In genomic region chr17:16286947-16287562, GRCh38 we compare ENCODE assay signal across 8 cellular contexts.
DNase-seq lines count a peak whose midpoint lies in the region; ATAC-seq and TF ChIP-seq lines count a peak whose summit lies in the region.

No MANE protein-coding gene starts in this region.

- ATAC-seq in CD4-positive, alpha-beta T cell (ENCODE audit: poor library complexity): no peak
- peak; percentile 44 for ATAC-seq in GM21381 (IDR thresholded peaks at IDR 0.05; ENCODE audit: unreplicated experiment)

- CTCF ChIA-PET in CD4-positive, alpha-beta T cell (lab: Charles Lee): interaction anchor here (1.1 to 2.2 kb wide), 5 partner anchors 13 to 129 kb away, joined by 3 to 8 read pairs (median 4); partner anchors contain the start of gene NCOR1

- H3K27me3 ChIP-seq in CD4-positive, alpha-beta T cell (ENCODE audit: control insufficient read depth, insufficient read depth, low read length): no peaks in the 10 kb centered on the region
- H3K27me3 ChIP-seq in OCI-LY3 (ENCODE audit: low read depth, low read length) (no peaks in the 10 kb centered on the region), neuron (ENCODE audit: insufficient read depth, low read length) (no peaks in the 10 kb centered on the region)

- no peaks in the 10 kb centered on the region for H3K9me3 ChIP-seq in CD4-positive, alpha-beta T cell (ENCODE audit: control insufficient read depth, low read length)
- H3K9me3 ChIP-seq in OCI-LY3 (ENCODE audit: insufficient read depth, low read length) (no peaks in the 10 kb centered on the region), neuron (ENCODE audit: low read length) (no peaks in the 10 kb centered on the region)

- peak overlapping the region; percentile 71 for H3K4me3 ChIP-seq in OCI-LY3 (ENCODE audit: low read length)
- peak overlapping the region; percentile 32 for H3K4me3 ChIP-seq in neuron (ENCODE audit: low read length)

- peak overlapping the region; percentile 81 for H3K27ac ChIP-seq in CD4-positive, alpha-beta T cell (ENCODE audit: low read depth, low read length)
- peak overlapping the region; percentile 99 for H3K27ac ChIP-seq in OCI-LY3 (ENCODE audit: low read length)

- H3K9me3 Mint-ChIP-seq in CD4-positive, alpha-beta T cell: no peaks in the 10 kb centered on the region

- TF ChIP-seq CTCF in CD4-positive, alpha-beta T cell (IDR thresholded peaks at IDR 0.05): no peak
- peak; percentile 40 for TF ChIP-seq CTCF in OCI-LY3 (IDR thresholded peaks at IDR 0.05; ENCODE audit: low read depth, low read length)

- no peaks in the 10 kb centered on the region for H4K20me1 ChIP-seq in OCI-LY3 (ENCODE audit: insufficient read depth, low read length)

- no peaks in the 10 kb centered on the region for H3K27me3 Mint-ChIP-seq in CD4-positive, alpha-beta T cell

- H2AFZ ChIP-seq in OCI-LY3 (ENCODE audit: low read depth, low read length) (peak overlapping the region; percentile 59; the same call in 1 of the 2 replicates), neuron (ENCODE audit: low read depth, low read length) (no peak overlapping the region)

- H3K4me3 Mint-ChIP-seq in CD4-positive, alpha-beta T cell: peak overlapping the region; percentile 85

- peak overlapping the region; percentile 74 for H3K9ac ChIP-seq in OCI-LY3 (ENCODE audit: low read length)

- H3K4me1 Mint-ChIP-seq in CD4-positive, alpha-beta T cell (ENCODE audit: low read depth): peaks cover 53% of the 10 kb centered on the region

- DNase-seq in CD4-positive, alpha-beta T cell: no peak
- DNase-seq in ecto neural progenitor cell (ENCODE audit: low spot score) (peak; percentile 55), NCI-H1092 (lab: John Stamatoyannopoulos, UW) (no peak), posterior vena cava (ENCODE audit: low spot score) (no peak)
- no peak for DNase-seq in stimulated activated CD4-positive, alpha-beta T cell treated with anti-CD3 and anti-CD28 coated beads, Interleukin-2, amount 100 ng/mL, for 48 hours

- intact Hi-C loops in CD4-positive, alpha-beta T cell (cut with DNase I, micrococcal nuclease): loop anchor here (1.0 to 5.0 kb wide), 2 partner anchors 70 to 151 kb away; partner anchors contain the start of genes NCOR1 (in 2 of the 2) and PIGL (in 2 of the 2)
- intact Hi-C loops in posterior vena cava (cut with DNase I): loop anchor here in 1 of 2 donors (10.0 kb wide), 2 partner anchors 58 to 72 kb away; partner anchors contain the start of genes NCOR1 and PIGL

- peaks cover 5% of the 10 kb centered on the region for H3K36me3 Mint-ChIP-seq in CD4-positive, alpha-beta T cell (ENCODE audit: low read depth)

- H3K4me1 ChIP-seq in OCI-LY3 (ENCODE audit: low read length): peaks cover 48% of the 10 kb centered on the region
- peaks cover 20% of the 10 kb centered on the region for H3K4me1 ChIP-seq in neuron (ENCODE audit: insufficient read depth, low read length)

- no peaks in the 10 kb centered on the region for H3K79me2 ChIP-seq in OCI-LY3 (ENCODE audit: low read length)

- peak overlapping the region; percentile 94 for H3K4me2 ChIP-seq in OCI-LY3 (ENCODE audit: low read length)

- H3K27ac Mint-ChIP-seq in CD4-positive, alpha-beta T cell: peak overlapping the region; percentile 100

- POLR2A ChIA-PET in CD4-positive, alpha-beta T cell (lab: Charles Lee): interaction anchor here (1.1 to 3.0 kb wide), 5 partner anchors 19 to 249 kb away, joined by 3 to 22 read pairs (median 7); partner anchors contain the start of genes CENPV, NCOR1 and PIGL

- H3K36me3 ChIP-seq in OCI-LY3 (replicated peaks; ENCODE audit: low read depth, low read length): no peaks in the 10 kb centered on the region
- H3K36me3 ChIP-seq in neuron (ENCODE audit: insufficient read depth, low read length): no peaks in the 10 kb centered on the region
